31 cellular contexts compared by ENCODE assay signal in the genomic region with DNA sequence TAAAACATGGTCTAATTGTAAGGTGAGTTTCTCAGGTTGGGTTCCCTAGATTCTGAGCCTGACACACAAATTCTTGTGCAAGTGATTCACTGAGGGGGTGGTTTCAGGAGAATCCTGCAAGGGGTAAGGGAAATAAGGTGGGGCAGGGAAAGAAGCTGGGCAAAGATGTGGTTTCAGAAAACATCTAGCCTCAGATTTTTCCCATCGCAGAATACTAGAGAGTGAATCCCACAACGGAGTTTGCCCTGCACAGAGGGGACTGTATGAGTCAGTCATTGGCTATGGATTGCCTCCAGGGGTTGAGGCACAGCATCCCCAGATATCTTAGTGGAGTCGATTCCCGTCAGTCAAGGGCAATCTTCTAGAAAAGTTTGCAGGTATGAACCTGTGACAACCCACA.
DNase-seq lines count a peak whose midpoint lies in the region; ATAC-seq and TF ChIP-seq lines count a peak whose summit lies in the region.
"Had no signal": no experiment of that assay in that cellular context is flagged by ENCODE, and none has a peak within 500 bp of the region (broad histone marks: within the 10 kb centered on the region; RNA-seq: fewer than 3 reads in every experiment).

No MANE protein-coding gene starts in this region.

- H3K4me1 ChIP-seq in GM23338 (ENCODE audit: insufficient read depth): no peaks in the 10 kb centered on the region
- H3K4me1 ChIP-seq: Caco-2, HAP-1, left lung, right atrium auricular region, testis, vagina had no signal

- H3K4me3 Mint-ChIP-seq in GM23338: no peak overlapping the region
- no peak overlapping the region for H3K4me3 Mint-ChIP-seq in activated CD8-positive, alpha-beta memory T cell treated with anti-CD3 and anti-CD28 coated beads, Interleukin-2, amount 10 ng/mL, durations not matched to agents 7 days and 5 days
- H3K4me3 Mint-ChIP-seq: activated CD4-positive, alpha-beta memory T cell treated with anti-CD3 and anti-CD28 coated beads, Interleukin-2, amount 10 ng/mL, durations not matched to agents 7 days and 5 days; dendritic cell treated with granulocyte-macrophage colony-stimulating factor and Interleukin-4, amounts not matched to agents 40 ng/mL and 50 ng/mL, for 4 days; natural killer cell had no signal

- no peak for ATAC-seq in GM23338
- no peak for ATAC-seq in activated CD8-positive, alpha-beta memory T cell treated with anti-CD3 and anti-CD28 coated beads, Interleukin-2, amount 10 ng/mL, durations not matched to agents 7 days and 5 days
- ATAC-seq: left lung, natural killer cell had no signal

- no peak overlapping the region for H3K4me3 ChIP-seq in GM23338
- H3K4me3 ChIP-seq: cardiac muscle cell, HAP-1, left lung, ovary, right atrium auricular region, testis, vagina had no signal

- H3K4me2 ChIP-seq in GM23338: no peak overlapping the region

- no peaks in the 10 kb centered on the region for H3F3A ChIP-seq in GM23338 (replicated peaks; ENCODE audit: low read depth)

- H4K20me1 ChIP-seq in GM23338 (replicated peaks; ENCODE audit: insufficient read depth): no peaks in the 10 kb centered on the region

- peaks cover 3% of the 10 kb centered on the region; the same call in 1 of the 3 replicates for H3K9me3 Mint-ChIP-seq in GM23338
- H3K9me3 Mint-ChIP-seq in activated CD8-positive, alpha-beta memory T cell treated with anti-CD3 and anti-CD28 coated beads, Interleukin-2, amount 10 ng/mL, durations not matched to agents 7 days and 5 days (ENCODE audit: low read depth): peaks cover 12% of the 10 kb centered on the region

- H3K4me1 Mint-ChIP-seq in GM23338: 0 out of 3 replicates have a peak, but pooled peaks cover 3% of the 10 kb centered on the region
- no peaks in the 10 kb centered on the region for H3K4me1 Mint-ChIP-seq in activated CD8-positive, alpha-beta memory T cell treated with anti-CD3 and anti-CD28 coated beads, Interleukin-2, amount 10 ng/mL, durations not matched to agents 7 days and 5 days
- H3K4me1 Mint-ChIP-seq: activated CD4-positive, alpha-beta memory T cell treated with anti-CD3 and anti-CD28 coated beads, Interleukin-2, amount 10 ng/mL, durations not matched to agents 7 days and 5 days; natural killer cell had no signal

- TF ChIP-seq CTCF in GM23338 (conservative IDR thresholded peaks at IDR 0.05; ENCODE audit: low read depth in 2 of 2): no peak
- no peak for TF ChIP-seq CTCF in RWPE1 (conservative IDR thresholded peaks at IDR 0.05; ENCODE audit: low read depth)

- no peaks in the 10 kb centered on the region for H3K79me2 ChIP-seq in GM23338 (replicated peaks; ENCODE audit: insufficient read depth)

- peak overlapping the region; percentile 38; the same call in 1 of the 2 replicates for H2AFZ ChIP-seq in GM23338

- CTCF ChIA-PET in RWPE1 (lab: Yijun Ruan, JAX): no interaction called here
- CTCF ChIA-PET in activated CD8-positive, alpha-beta memory T cell treated with anti-CD3 and anti-CD28 coated beads, Interleukin-2, amount 10 ng/mL, durations not matched to agents 7 days and 5 days (lab: Charles Lee): no interaction called here

- no peaks in the 10 kb centered on the region for H3K36me3 ChIP-seq in GM23338 (ENCODE audit: insufficient read depth)
- H3K36me3 ChIP-seq: cardiac muscle cell, HAP-1, left lung, ovary, right atrium auricular region, vagina had no signal

- no peaks in the 10 kb centered on the region for H3K27me3 Mint-ChIP-seq in GM23338 (ENCODE audit: insufficient read depth, low read depth, poor library complexity)
- H3K27me3 Mint-ChIP-seq in activated CD8-positive, alpha-beta memory T cell treated with anti-CD3 and anti-CD28 coated beads, Interleukin-2, amount 10 ng/mL, durations not matched to agents 7 days and 5 days: no peaks in the 10 kb centered on the region
- H3K27me3 Mint-ChIP-seq: activated CD4-positive, alpha-beta memory T cell treated with anti-CD3 and anti-CD28 coated beads, Interleukin-2, amount 10 ng/mL, durations not matched to agents 7 days and 5 days; dendritic cell treated with granulocyte-macrophage colony-stimulating factor and Interleukin-4, amounts not matched to agents 40 ng/mL and 50 ng/mL, for 4 days had no signal

- no peaks in the 10 kb centered on the region for H3K27me3 ChIP-seq in GM23338 (ENCODE audit: insufficient read depth)
- H3K27me3 ChIP-seq: cardiac muscle cell, left lung, ovary, right atrium auricular region, testis, vagina had no signal

- no peak for DNase-seq in GM23338 (ENCODE audit: low spot score)
- DNase-seq in RWPE1 (ENCODE audit: low spot score): peak; percentile 55
- DNase-seq in epithelial cell of prostate (ENCODE audit: low read depth, low spot score): peak; percentile 37
- peak; percentile 82 for DNase-seq in renal cortical epithelial cell (ENCODE audit: low read depth)
- DNase-seq in NCI-H2081 (lab: John Stamatoyannopoulos, UW): no peak
- DNase-seq in hepatic stellate cell (ENCODE audit: low spot score): no peak
- DNase-seq in NCI-H2107 treated with DMSO at 0.1 percent for 48 hours (lab: John Stamatoyannopoulos, UW; ENCODE audit: unreplicated experiment): no peak
- no peak for DNase-seq in activated CD8-positive, alpha-beta memory T cell treated with anti-CD3 and anti-CD28 coated beads, Interleukin-2, amount 10 ng/mL, durations not matched to agents 7 days and 5 days
- DNase-seq: activated CD4-positive, alpha-beta memory T cell treated with anti-CD3 and anti-CD28 coated beads, Interleukin-2, amount 10 ng/mL, durations not matched to agents 7 days and 5 days; activated CD4-positive, CD25-positive, alpha-beta regulatory T cell treated with anti-CD3 and anti-CD28 coated beads, Interleukin-2, amount 50 U/mL, for 72 hours; activated effector memory CD4-positive, alpha-beta T cell treated with Interleukin-2 at 50 U/mL for 16 hours; activated T-cell treated with anti-CD3 and anti-CD28 coated beads for 4 hours; C1 segment of cervical spinal cord; Caco-2; DMS79 treated with DMSO at 0.1 percent for 48 hours; head of caudate nucleus; left lung; midbrain; natural killer cell; NCI-H1105 treated with DMSO at 0.1 percent for 48 hours; NCI-H2081 treated with DMSO at 0.1 percent for 48 hours; NCI-H446 treated with DMSO at 0.1 percent for 48 hours; ovary; stimulated activated CD4-positive, alpha-beta T cell treated with anti-CD3 and anti-CD28 coated beads, Interleukin-4, amount 100 ng/mL, for 4 hours; stimulated activated naive CD4-positive, alpha-beta T cell treated with Interleukin-2 at 50 U/mL for 16 hours; testis had no signal

- no peaks in the 10 kb centered on the region for H3K36me3 Mint-ChIP-seq in GM23338 (ENCODE audit: low read depth)
- H3K36me3 Mint-ChIP-seq in activated CD8-positive, alpha-beta memory T cell treated with anti-CD3 and anti-CD28 coated beads, Interleukin-2, amount 10 ng/mL, durations not matched to agents 7 days and 5 days: no peaks in the 10 kb centered on the region
- H3K36me3 Mint-ChIP-seq: natural killer cell had no signal

- POLR2A ChIA-PET in RWPE1 (lab: Yijun Ruan, JAX; ENCODE audit: low non-redundant PET): no interaction called here

- no peak overlapping the region for H3K27ac Mint-ChIP-seq in GM23338
- no peak overlapping the region for H3K27ac Mint-ChIP-seq in activated CD8-positive, alpha-beta memory T cell treated with anti-CD3 and anti-CD28 coated beads, Interleukin-2, amount 10 ng/mL, durations not matched to agents 7 days and 5 days
- H3K27ac Mint-ChIP-seq: activated CD4-positive, alpha-beta memory T cell treated with anti-CD3 and anti-CD28 coated beads, Interleukin-2, amount 10 ng/mL, durations not matched to agents 7 days and 5 days; dendritic cell treated with granulocyte-macrophage colony-stimulating factor and Interleukin-4, amounts not matched to agents 40 ng/mL and 50 ng/mL, for 4 days; natural killer cell had no signal

- H3K27ac ChIP-seq in GM23338 (ENCODE audit: low read depth) (no peak overlapping the region), RWPE1 (no peak overlapping the region), epithelial cell of prostate (peak overlapping the region; percentile 9)
- H3K27ac ChIP-seq: cardiac muscle cell, left lung, ovary, right atrium auricular region, testis, vagina had no signal

- 0 out of 2 replicates have a peak, but pooled peaks cover 6% of the 10 kb centered on the region for H3K9me2 ChIP-seq in GM23338 (ENCODE audit: insufficient read depth)

TF ChIP-seq in GM23338, 12 proteins besides CTCF, POLR2A, EP300 and RAD21:
- no peak for TF ChIP-seq POLR2AphosphoS5 (IDR thresholded peaks at IDR 0.05; ENCODE audit: low read depth)
- TF ChIP-seq ZNF114 (CRISPR knock-in tag; IDR thresholded peaks at IDR 0.05): no peak
- TF ChIP-seq STAT1 (IDR thresholded peaks at IDR 0.05; ENCODE audit: unreplicated experiment): no peak

Comparison
In these comparisons a context has a peak if more than half of its experiments do, and no peak if none do; other contexts are left out.
1. DNase-seq: peak in RWPE1 (single experiment), epithelial cell of prostate (single experiment) and renal cortical epithelial cell (single experiment); none in GM23338 (single experiment), NCI-H2081 (0 of 2), hepatic stellate cell (single experiment), NCI-H2107 treated with DMSO at 0.1 percent for 48 hours (single experiment) and activated CD8-positive, alpha-beta memory T cell treated with anti-CD3 and anti-CD28 coated beads, Interleukin-2, amount 10 ng/mL, durations not matched to agents 7 days and 5 days (single experiment).